ENCODE assay signal across 17 cellular contexts in the genomic region with DNA sequence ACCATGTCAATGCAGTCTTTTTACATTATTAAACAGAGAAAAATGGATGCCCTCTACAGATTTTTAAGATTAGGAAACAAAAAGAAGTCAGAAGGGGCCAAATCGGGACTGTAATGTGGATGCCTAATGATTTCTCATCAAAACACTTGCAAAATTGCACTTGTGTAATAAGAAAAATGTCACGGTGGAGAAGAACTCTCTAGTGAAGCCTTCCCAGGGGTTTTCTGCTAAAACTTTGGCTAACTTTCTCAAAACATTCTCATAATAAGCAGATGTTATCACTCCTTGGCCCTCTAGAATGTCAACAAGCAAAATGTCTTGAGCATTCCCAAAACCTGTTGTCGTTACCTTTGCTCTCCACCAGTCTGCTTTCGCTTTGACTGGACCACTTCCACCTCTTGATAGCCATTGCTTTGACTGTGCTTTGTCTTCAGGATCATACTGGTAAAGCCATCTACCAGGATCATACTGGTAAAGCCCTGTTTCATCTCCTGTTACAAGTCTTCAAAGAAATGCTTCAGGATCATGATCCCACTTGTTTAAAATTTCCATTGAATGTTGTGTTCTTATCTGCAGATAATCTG.
"Had no signal": no experiment of that assay in that cellular context is flagged by ENCODE, and none has a peak within 500 bp of the region (broad histone marks: within the 10 kb centered on the region; RNA-seq: fewer than 3 reads in every experiment).

No MANE protein-coding gene starts in this region.

- H3K9me3 Mint-ChIP-seq: activated T-helper 1 cell treated with anti-CD3 and anti-CD28 coated beads, Interleukin-12 subunit alpha, Interleukin-12 subunit beta, Interleukin-2, Interleukin-4 antibody, amounts not matched to agents 30 ng/mL and 10 ng/mL and 1 ng/mL, durations not matched to agents 14 hours and 24 hours and 36 hours had no signal

- H3K9me3 ChIP-seq: esophagus squamous epithelium, left ventricle myocardium inferior, prostate gland, tibial nerve, vagina had no signal

- H3K4me1 ChIP-seq: left ventricle myocardium inferior, prostate gland, vagina had no signal

- H3K27ac ChIP-seq: esophagus squamous epithelium, left ventricle myocardium inferior, prostate gland, skin epidermis, tibial nerve, vagina, WERI-Rb-1 had no signal

- ATAC-seq: activated naive CD4-positive, alpha-beta T cell treated with anti-CD3 and anti-CD28 coated beads, Interleukin-2, amount 50 U/mL, for 72 hours; right cardiac atrium; stimulated activated naive CD8-positive, alpha-beta T cell treated with anti-CD3 and anti-CD28 coated beads, Interleukin-15, Interleukin-2, amounts not matched to agents 100 U/mL and 50 U/mL, for 24 hours had no signal

- H3K36me3 ChIP-seq: esophagus squamous epithelium, prostate gland, tibial nerve, vagina, WERI-Rb-1 had no signal

- H3K27me3 ChIP-seq: esophagus squamous epithelium, tibial nerve, vagina had no signal

- H3K27ac Mint-ChIP-seq: activated naive CD4-positive, alpha-beta T cell treated with anti-CD3 and anti-CD28 coated beads, Interleukin-2, amount 50 U/mL, for 72 hours; activated T-helper 1 cell treated with anti-CD3 and anti-CD28 coated beads, Interleukin-12 subunit alpha, Interleukin-12 subunit beta, Interleukin-2, Interleukin-4 antibody, amounts not matched to agents 30 ng/mL and 10 ng/mL and 1 ng/mL, durations not matched to agents 14 hours and 24 hours and 36 hours had no signal

- DNase-seq: activated CD4-positive, alpha-beta T cell treated with anti-CD3 and anti-CD28 coated beads, Interleukin-2, amount 50 U/mL, for 4 hours; activated gamma-delta T cell treated with Interleukin-2 at 50 U/mL for 16 hours; cerebellar nuclear complex; effector CD4-positive, alpha-beta T cell; esophagus squamous epithelium; head of caudate nucleus; left ventricle myocardium inferior; right cardiac atrium; stimulated activated naive CD8-positive, alpha-beta T cell treated with anti-CD3 and anti-CD28 coated beads, Interleukin-15, Interleukin-2, amounts not matched to agents 100 U/mL and 50 U/mL, for 24 hours; WERI-Rb-1 had no signal

- H3K4me3 Mint-ChIP-seq: activated T-helper 1 cell treated with anti-CD3 and anti-CD28 coated beads, Interleukin-12 subunit alpha, Interleukin-12 subunit beta, Interleukin-2, Interleukin-4 antibody, amounts not matched to agents 30 ng/mL and 10 ng/mL and 1 ng/mL, durations not matched to agents 14 hours and 24 hours and 36 hours; neural crest cell had no signal

- H3K4me3 ChIP-seq: esophagus squamous epithelium, left ventricle myocardium inferior, prostate gland, skin epidermis, tibial nerve, vagina had no signal

- H3K4me1 Mint-ChIP-seq: neural crest cell had no signal
